In the genomic region with DNA sequence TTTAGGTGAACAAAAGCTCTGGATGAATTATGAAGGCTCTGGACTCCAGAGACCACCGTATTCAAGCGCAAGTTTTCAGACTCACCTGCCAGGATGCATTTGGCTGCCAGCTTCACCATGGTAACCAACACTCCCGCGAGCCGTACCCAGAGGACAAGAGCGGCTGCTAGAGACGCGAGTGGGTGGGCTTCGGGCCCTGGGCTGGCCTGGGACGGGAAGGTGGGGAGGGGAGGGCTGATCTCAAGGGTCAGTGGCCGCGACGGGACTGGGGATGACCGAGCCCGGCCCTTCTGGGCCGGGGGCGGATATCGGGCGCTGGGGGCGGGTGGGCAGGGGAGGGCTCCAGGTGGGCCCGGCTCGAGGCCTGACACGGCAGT, we compare ENCODE assay signal across 8 cellular contexts. TPM values are rescaled to one million over a fixed set of nuclear protein-coding genes. Genes with fewer than 3 reads are reported as not detected.
A peak's percentile ranks its signal among the peaks of the same experiment; 100 is the strongest.
DNase-seq lines count a peak whose midpoint lies in the region; ATAC-seq and TF ChIP-seq lines count a peak whose summit lies in the region.

No MANE protein-coding gene starts in this region.

- intact Hi-C loops in posterior vena cava (cut with DNase I): loop anchor here in 1 of 2 donors (10.0 kb wide), 1 partner anchor 231 kb away; no protein-coding TSS in a partner anchor

- H3K27me3 Mint-ChIP-seq in brain: peaks cover 26% of the 10 kb centered on the region

- H3K27ac Mint-ChIP-seq in brain: peak overlapping the region; percentile 93 to 100 (median 98)

- H3K9me3 ChIP-seq in SJSA1 (replicated peaks): no peaks in the 10 kb centered on the region

- H3K36me3 Mint-ChIP-seq in brain: no peaks in the 10 kb centered on the region

- H3K9me3 Mint-ChIP-seq in brain: peaks cover 0 to 18% (median 12%) of the 10 kb centered on the region in 5 experiments

- TF ChIP-seq CTCF in brain (conservative IDR thresholded peaks at IDR 0.05): no peak
- no peak for TF ChIP-seq CTCF in kidney epithelial cell (IDR thresholded peaks at IDR 0.05; ENCODE audit: insufficient read depth, low read length, poor library complexity, severe bottlenecking)

- H3K4me1 ChIP-seq in SJSA1 (replicated peaks): peaks cover 12% of the 10 kb centered on the region

- H3K4me3 ChIP-seq in SJSA1 (peak overlapping the region; percentile 45), kidney epithelial cell (ENCODE audit: low read depth, low read length) (peak overlapping the region; percentile 94)

- H3K4me1 Mint-ChIP-seq in brain: peaks cover 44% of the 10 kb centered on the region

- ATAC-seq in HG02759 (IDR thresholded peaks at IDR 0.05; ENCODE audit: unreplicated experiment) (peak; percentile 7), HG03469 (IDR thresholded peaks at IDR 0.05; ENCODE audit: unreplicated experiment) (no peak)

- peak overlapping the region; percentile 90 to 100 (median 94) for H3K4me3 Mint-ChIP-seq in brain

- no peak overlapping the region for H3K27ac ChIP-seq in SJSA1

- H3K36me3 ChIP-seq in SJSA1: no peaks in the 10 kb centered on the region
- H3K36me3 ChIP-seq in kidney epithelial cell (ENCODE audit: control insufficient read depth, insufficient read depth, low read length): peaks cover 1% of the 10 kb centered on the region

- DNase-seq in ELR (ENCODE audit: low read depth) (peak; percentile 26), SJSA1 (ENCODE audit: low read depth in 1 of 2, low spot score in 2 of 2) (no peak), kidney epithelial cell (ENCODE audit: low read depth) (no peak), posterior vena cava (ENCODE audit: low spot score) (no peak)
- peak; percentile 30 for DNase-seq in stimulated activated CD4-positive, alpha-beta T cell treated with anti-CD3 and anti-CD28 coated beads, Interleukin-1b, Interleukin-23, amount 100 ng/mL, for 48 hours

- no peaks in the 10 kb centered on the region for H3K27me3 ChIP-seq in SJSA1 (replicated peaks)
- H3K27me3 ChIP-seq in kidney epithelial cell (ENCODE audit: control insufficient read depth, insufficient read depth, low read length): no peaks in the 10 kb centered on the region

RNA-seq across cellular contexts. Expression of gene IFT27, which starts 0.3 kb away (rescaled TPM):
- 22.6 and 33.4 TPM in 2 replicates for total RNA-seq in SJSA1 (2014; rRNA removed; shearing (Covaris generic))
- 59.0 TPM for polyA plus RNA-seq in brain (ENCODE audit: insufficient read depth, low read depth, low replicate concordance)
- total RNA-seq in kidney epithelial cell: 25.5 and 26.5 TPM in 2 replicates
- 10 to 100 TPM; 12.3 to 18.6 TPM for total RNA-seq in posterior vena cava

RNA-seq across cellular contexts. Expression of gene PVALB, which starts 41.3 kb away (rescaled TPM):
- not detected in 2 replicates for total RNA-seq in SJSA1 (2014; rRNA removed; shearing (Covaris generic))
- polyA plus RNA-seq in brain (ENCODE audit: insufficient read depth, low read depth, low replicate concordance): 23.8 TPM
- not detected in 2 replicates for total RNA-seq in kidney epithelial cell
- total RNA-seq in posterior vena cava: not detected

Comparison
In these comparisons a context has a peak if more than half of its experiments do, and no peak if none do; other contexts are left out.
1. DNase-seq: peak in ELR (single experiment) and stimulated activated CD4-positive, alpha-beta T cell treated with anti-CD3 and anti-CD28 coated beads, Interleukin-1b, Interleukin-23, amount 100 ng/mL, for 48 hours (single experiment); none in SJSA1 (0 of 2), kidney epithelial cell (single experiment) and posterior vena cava (single experiment).